In genomic region chr4:16524379-16524778, GRCh38 we compare ENCODE assay signal across 1 cellular context.
TF ChIP-seq lines count a peak whose summit lies in the region.

No MANE protein-coding gene starts in this region.

TF ChIP-seq in WTC11, 78 proteins besides CTCF, POLR2A, EP300 and RAD21 (continued from another document):
- TF ChIP-seq, protein P1, sequence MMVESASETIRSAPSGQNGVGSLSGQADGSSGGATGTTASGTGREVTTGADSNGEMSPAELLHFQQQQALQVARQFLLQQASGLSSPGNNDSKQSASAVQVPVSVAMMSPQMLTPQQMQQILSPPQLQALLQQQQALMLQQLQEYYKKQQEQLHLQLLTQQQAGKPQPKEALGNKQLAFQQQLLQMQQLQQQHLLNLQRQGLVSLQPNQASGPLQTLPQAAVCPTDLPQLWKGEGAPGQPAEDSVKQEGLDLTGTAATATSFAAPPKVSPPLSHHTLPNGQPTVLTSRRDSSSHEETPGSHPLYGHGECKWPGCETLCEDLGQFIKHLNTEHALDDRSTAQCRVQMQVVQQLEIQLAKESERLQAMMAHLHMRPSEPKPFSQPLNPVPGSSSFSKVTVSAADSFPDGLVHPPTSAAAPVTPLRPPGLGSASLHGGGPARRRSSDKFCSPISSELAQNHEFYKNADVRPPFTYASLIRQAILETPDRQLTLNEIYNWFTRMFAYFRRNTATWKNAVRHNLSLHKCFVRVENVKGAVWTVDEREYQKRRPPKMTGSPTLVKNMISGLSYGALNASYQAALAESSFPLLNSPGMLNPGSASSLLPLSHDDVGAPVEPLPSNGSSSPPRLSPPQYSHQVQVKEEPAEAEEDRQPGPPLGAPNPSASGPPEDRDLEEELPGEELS (CRISPR knock-in tag; IDR thresholded peaks at IDR 0.05), result no peak
- no peak for TF ChIP-seq ZMAT4 (CRISPR knock-in tag; IDR thresholded peaks at IDR 0.05)
